In genomic region chr9:135373151-135373685, GRCh38 we compare ENCODE assay signal across 17 cellular contexts.
"Had no signal": no experiment of that assay in that cellular context is flagged by ENCODE, and none has a peak within 500 bp of the region (broad histone marks: within the 10 kb centered on the region; RNA-seq: fewer than 3 reads in every experiment).

No MANE protein-coding gene starts in this region.

- H3K4me1 ChIP-seq: esophagus muscularis mucosa, foreskin keratinocyte, gastroesophageal sphincter, heart left ventricle, left lung, lower lobe of right lung had no signal

- H3K27ac ChIP-seq: coronary artery, dorsolateral prefrontal cortex, esophagus muscularis mucosa, foreskin keratinocyte, gastroesophageal sphincter, heart left ventricle, left lung, lower lobe of right lung had no signal

- H3K36me3 ChIP-seq: esophagus muscularis mucosa, gastroesophageal sphincter, heart left ventricle, left lung, lower lobe of right lung had no signal

- H3K4me3 Mint-ChIP-seq: mesothelial cell of epicardium had no signal

- H3K27me3 ChIP-seq: foreskin keratinocyte had no signal

- DNase-seq: dermis blood vessel endothelial cell; dorsolateral prefrontal cortex; effector CD4-positive, alpha-beta T cell; effector memory CD4-positive, alpha-beta T cell; foreskin keratinocyte; heart left ventricle; hippocampal formation; left cardiac atrium; left ventricle myocardium superior; lower lobe of right lung; mesenchymal stem cell; mucosa of descending colon had no signal

- H3K27ac Mint-ChIP-seq: mesothelial cell of epicardium had no signal

- H3K9me3 Mint-ChIP-seq: mesothelial cell of epicardium had no signal

- ATAC-seq: foreskin keratinocyte, gastroesophageal sphincter, heart left ventricle, left cardiac atrium, left lung, left ventricle myocardium superior, lower lobe of right lung, mucosa of descending colon had no signal

- H3K9me3 ChIP-seq: esophagus muscularis mucosa, gastroesophageal sphincter, heart left ventricle, left lung, lower lobe of right lung, mucosa of descending colon had no signal

- H3K4me3 ChIP-seq: coronary artery, dorsolateral prefrontal cortex, esophagus muscularis mucosa, gastroesophageal sphincter, heart left ventricle, left lung, lower lobe of right lung, mucosa of descending colon had no signal
